ENCODE assay signal across 8 cellular contexts in genomic region chr20:18587665-18588553, GRCh38. TPM values are rescaled to one million over a fixed set of nuclear protein-coding genes. Genes with fewer than 3 reads are reported as not detected.
DNase-seq lines count a peak whose midpoint lies in the region; ATAC-seq, FAIRE-seq and TF ChIP-seq lines count a peak whose summit lies in the region.

TSS of gene DTD1 (plus strand) at chr20:18588054. CDS start at chr20:18588073, 19 bp downstream.

- peak; percentile 96 for FAIRE-seq in GM18507 (lab: Jason Lieb, UNC)
- no peak for FAIRE-seq in astrocyte (lab: Jason Lieb, UNC)

- H2AFZ ChIP-seq in astrocyte (ENCODE audit: low read depth, low read length): peak within 1 kb of the TSS; percentile 88

- H3K4me1 ChIP-seq in astrocyte (ENCODE audit: insufficient read depth, low read length): peaks cover 6% of the 10 kb centered on the region

- peaks cover 4% of the 10 kb centered on the region for H4K20me1 ChIP-seq in astrocyte (ENCODE audit: insufficient read depth, low read length)

- peak within 1 kb of the TSS; percentile 95 for H3K4me3 Mint-ChIP-seq in astrocyte (ENCODE audit: unreplicated experiment)

- peak; percentile 87 for ATAC-seq in HG02943 (IDR thresholded peaks at IDR 0.05; ENCODE audit: low read depth, unreplicated experiment)

- peak within 1 kb of the TSS; percentile 86 for H3K27ac Mint-ChIP-seq in astrocyte (ENCODE audit: unreplicated experiment)

- peak; percentile 76 for DNase-seq in GM18507 (ENCODE audit: extremely low spot score, insufficient read length, low read depth)
- peak; percentile 52 to 67 for DNase-seq in NCI-H187 (lab: John Stamatoyannopoulos, UW)
- DNase-seq in T-helper 22 cell (ENCODE audit: low read depth): peak; percentile 61
- peak; percentile 62 for DNase-seq in astrocyte (ENCODE audit: low read depth)
- peak; percentile 80 for DNase-seq in hepatic stellate cell (ENCODE audit: low spot score)
- DNase-seq in retina: peak; percentile 95
- DNase-seq in cortex of kidney (lab: John Stamatoyannopoulos, UW): no peak

- no peaks in the 10 kb centered on the region for H3K36me3 Mint-ChIP-seq in astrocyte (ENCODE audit: low read depth, unreplicated experiment)

- H3K9ac ChIP-seq in astrocyte (ENCODE audit: low read length): peak within 1 kb of the TSS; percentile 84

- peak within 1 kb of the TSS; percentile 95 for H3K4me2 ChIP-seq in astrocyte (ENCODE audit: low read length)

- TF ChIP-seq CTCF in astrocyte (IDR thresholded peaks at IDR 0.05; ENCODE audit: insufficient read depth, low read depth, low read length): peak; percentile 29

- H3K4me1 Mint-ChIP-seq in astrocyte (ENCODE audit: low read depth, unreplicated experiment): peaks cover 4% of the 10 kb centered on the region

- peaks cover 42% of the 10 kb centered on the region for H3K79me2 ChIP-seq in astrocyte (ENCODE audit: insufficient read depth, low read length)

- peak within 1 kb of the TSS; percentile 62 for H3K27ac ChIP-seq in astrocyte (ENCODE audit: low read depth, low read length)

- H3K27me3 Mint-ChIP-seq in astrocyte (ENCODE audit: low read depth, unreplicated experiment): no peaks in the 10 kb centered on the region

- no peaks in the 10 kb centered on the region for H3K36me3 ChIP-seq in astrocyte (ENCODE audit: insufficient read depth, low read length)

- no peaks in the 10 kb centered on the region for H3K27me3 ChIP-seq in astrocyte (ENCODE audit: insufficient read depth, low read length)

- no peaks in the 10 kb centered on the region for H3K9me3 Mint-ChIP-seq in astrocyte (ENCODE audit: unreplicated experiment)

- H3K4me3 ChIP-seq in astrocyte (ENCODE audit: insufficient read depth, low read depth, low read length): peak within 1 kb of the TSS; percentile 92

- no peaks in the 10 kb centered on the region for H3K9me3 ChIP-seq in astrocyte (ENCODE audit: insufficient read depth, low read depth, low read length)

RNA-seq across cellular contexts. Expression of gene DTD1, which starts in this region (rescaled TPM):
- 38.1 and 40.5 TPM in 2 replicates for total RNA-seq in astrocyte
